9 cellular contexts compared by ENCODE assay signal in the genomic region with DNA sequence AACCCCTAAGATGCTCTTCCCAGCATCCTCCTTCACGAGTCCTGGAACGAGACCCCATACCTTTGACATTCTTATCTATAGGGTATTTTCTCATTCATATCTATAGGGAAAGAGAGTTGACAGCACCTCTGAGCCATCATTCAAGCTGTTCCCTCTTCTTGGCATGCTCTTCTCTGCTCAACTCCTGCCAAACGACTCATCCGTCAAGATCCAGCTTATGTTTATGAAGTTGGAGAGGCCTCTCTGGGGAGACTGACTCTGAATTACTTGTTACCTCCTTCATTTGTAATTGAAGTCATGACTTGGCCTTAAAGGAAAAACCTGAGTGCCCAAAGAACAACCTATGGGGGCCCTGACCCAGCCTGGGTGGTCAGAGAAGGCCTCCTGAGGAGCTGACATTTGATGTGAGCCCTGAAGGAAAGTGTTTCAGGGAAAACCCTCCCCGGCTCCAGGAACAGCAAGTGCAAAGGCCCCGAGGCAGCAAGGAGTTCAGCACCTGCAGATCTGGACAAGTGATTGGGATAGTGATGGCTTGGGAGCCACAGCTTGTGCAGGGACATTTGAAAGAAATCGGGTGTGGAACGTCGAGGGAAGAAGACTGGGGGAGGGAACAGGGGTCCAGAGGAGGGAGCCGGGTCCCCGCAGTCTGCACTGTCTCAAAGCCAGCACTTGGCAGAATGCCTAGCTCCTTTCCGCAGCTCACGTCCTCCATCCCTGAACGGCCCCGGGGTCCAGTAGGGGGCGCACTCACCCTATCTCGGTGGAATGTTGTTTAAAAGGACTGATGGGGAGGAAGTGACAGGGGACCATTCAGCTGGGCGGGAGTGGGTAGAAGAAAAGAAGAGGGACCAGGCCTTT. TPM values are rescaled to one million over a fixed set of nuclear protein-coding genes. Genes with fewer than 3 reads are reported as not detected.
DNase-seq lines count a peak whose midpoint lies in the region; ATAC-seq and TF ChIP-seq lines count a peak whose summit lies in the region.
"Had no signal": no experiment of that assay in that cellular context is flagged by ENCODE, and none has a peak within 500 bp of the region (broad histone marks: within the 10 kb centered on the region; RNA-seq: fewer than 3 reads in every experiment).

No MANE protein-coding gene starts in this region.

- no peak overlapping the region for H3K27ac ChIP-seq in esophagus squamous epithelium

- peaks cover 0 to 3% (median 0%) of the 10 kb centered on the region in 3 donors for H3K9me3 ChIP-seq in esophagus squamous epithelium

- H3K27me3 ChIP-seq in esophagus squamous epithelium = peaks cover 0 to 48% (median 0%) of the 10 kb centered on the region in 4 donors

- no peak overlapping the region for H3K4me3 Mint-ChIP-seq in nephron

- no peaks in the 10 kb centered on the region for H3K36me3 ChIP-seq in esophagus squamous epithelium

- H3K27ac Mint-ChIP-seq in nephron = no peak overlapping the region

- no peaks in the 10 kb centered on the region for H3K36me3 Mint-ChIP-seq in nephron (ENCODE audit: low read depth)

- peaks cover 5% of the 10 kb centered on the region for H3K9me3 Mint-ChIP-seq in nephron

- intact Hi-C loops in esophagus squamous epithelium (cut with DNase I) = loop anchor here (10.0 kb wide), 1 partner anchor 60 kb away; the partner anchor contains the start of gene PINK1

- WGBS in esophagus squamous epithelium, 2 donors = 27 to 29% methylated on average over 18 of the region's 18 CpGs

- ATAC-seq in HG02938 (IDR thresholded peaks at IDR 0.05; ENCODE audit: unreplicated experiment) = no peak

- TF ChIP-seq CTCF in AG10803 (conservative IDR thresholded peaks at IDR 0.05; ENCODE audit: low read length) = peak; percentile 81
- peak; percentile 35 to 79 (median 56) for TF ChIP-seq CTCF in esophagus squamous epithelium (IDR thresholded peaks at IDR 0.05)
- TF ChIP-seq CTCF in nephron (IDR thresholded peaks at IDR 0.05; ENCODE audit: unreplicated experiment in 3 of 3) = peak; percentile 55 to 63 (median 59)

- H3K4me1 Mint-ChIP-seq in nephron = no peaks in the 10 kb centered on the region

- H3K4me3 ChIP-seq in AG10803 (ENCODE audit: low read length) (no peak overlapping the region), esophagus squamous epithelium (no peak overlapping the region)

- no peaks in the 10 kb centered on the region for H3K4me1 ChIP-seq in esophagus squamous epithelium

- H3K27me3 Mint-ChIP-seq in nephron (ENCODE audit: low read depth) = peaks cover 18% of the 10 kb centered on the region

- no peak for TF ChIP-seq POLR2A in esophagus squamous epithelium (IDR thresholded peaks at IDR 0.05)

- DNase-seq in AG10803 (ENCODE audit: low read depth) = peak; percentile 75
- DNase-seq in H4 (ENCODE audit: low spot score) = peak; percentile 74
- DNase-seq in NCI-H82 treated with DMSO at 0.1 percent for 48 hours (lab: John Stamatoyannopoulos, UW; ENCODE audit: unreplicated experiment) = peak; percentile 81
- peak; percentile 52 to 79 (median 63) for DNase-seq in activated CD8-positive, alpha-beta memory T cell treated with anti-CD3 and anti-CD28 coated beads for 48 hours (ENCODE audit: low read depth in 2 of 3, low spot score in 2 of 3)
- no peak for DNase-seq in esophagus squamous epithelium (lab: John Stamatoyannopoulos, UW)
- peak; percentile 26 for DNase-seq in superior temporal gyrus (ENCODE audit: extremely low spot score)

RNA-seq across cellular contexts. Expression of gene CDA, which starts 14.0 kb away (rescaled TPM):
- not detected in 2 replicates for total RNA-seq in H4 (2014; rRNA removed; shearing (Covaris generic))
- total RNA-seq in esophagus squamous epithelium = 10 to 100 TPM in 3 of 4 donors, 1 to 10 TPM in 1; 9.7 to 53.7 (median 45.9) TPM
- total RNA-seq: skeletal muscle tissue had no signal

RNA-seq across cellular contexts. Expression of gene FAM43B, which starts 22.5 kb away (rescaled TPM):
- total RNA-seq in H4 (2014; rRNA removed; shearing (Covaris generic)) = 0.04 TPM in 1 of 2 replicates, not detected in the other
- under 1 TPM in 3 of 4 donors, not detected in 1; 0.11 to 0.19 (median 0.13) TPM for total RNA-seq in esophagus squamous epithelium

RNA-seq across cellular contexts. Expression of gene PINK1, which starts 58.3 kb away (rescaled TPM):
- 29.6 and 33.1 TPM in 2 replicates for total RNA-seq in H4 (2014; rRNA removed; shearing (Covaris generic))
- total RNA-seq in esophagus squamous epithelium = 100 to 1,000 TPM in 1 of 4 donors, 10 to 100 TPM in 3; 55.0 to 110 (median 77.1) TPM

Comparison
In these comparisons a context has a peak if more than half of its experiments do, and no peak if none do; other contexts are left out.
1. RNA of gene CDA, which starts 14.0 kb away (total RNA-seq): 9.7 to 53.7 TPM in esophagus squamous epithelium; not detected in H4; every median in the first group is over 10 times any median in the second.
2. Peak in every context shown above with its lines, with median percentiles within 50 percentile points of each other: CTCF ChIP-seq.